Comparison of ENCODE assay signal across 27 cellular contexts in the genomic region with DNA sequence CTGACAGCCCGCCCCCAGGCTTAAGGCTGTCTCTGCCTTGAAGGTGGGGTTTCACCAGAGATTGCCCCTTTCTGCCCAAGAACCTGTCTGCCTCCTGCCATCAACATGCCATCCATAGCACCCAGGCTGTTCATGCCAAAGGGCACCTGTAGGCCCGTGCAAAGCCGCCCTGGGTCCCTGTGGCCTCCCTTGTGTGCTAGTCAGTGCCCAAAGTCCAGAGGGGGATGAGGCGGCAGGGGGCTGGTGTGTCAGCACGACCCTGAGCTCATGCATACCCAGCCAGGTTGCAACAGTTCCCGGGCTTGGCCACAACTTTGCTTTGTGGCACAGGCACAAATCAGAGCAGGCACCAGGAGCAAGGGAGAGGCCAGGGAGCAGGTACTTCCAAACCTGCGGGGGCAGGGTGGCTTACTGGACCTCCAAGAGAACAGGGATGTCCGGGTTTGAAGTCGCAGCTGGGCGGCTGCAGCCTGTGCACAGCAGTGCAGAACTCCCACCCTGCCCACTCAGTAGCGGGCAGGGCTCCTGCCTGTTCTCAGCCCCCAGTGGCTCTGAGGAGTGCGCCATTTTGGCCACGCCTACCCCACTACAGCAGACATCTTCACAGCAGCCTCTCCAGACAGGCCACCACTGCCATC.
"Had no signal": no experiment of that assay in that cellular context is flagged by ENCODE, and none has a peak within 500 bp of the region (broad histone marks: within the 10 kb centered on the region; RNA-seq: fewer than 3 reads in every experiment).

No MANE protein-coding gene starts in this region.

- H3K27me3 ChIP-seq: adrenal gland, ascending aorta, cardiac muscle cell, neural progenitor cell, thyroid gland had no signal

- H3K27ac ChIP-seq: adrenal gland, ascending aorta, cardiac muscle cell, lower lobe of right lung, neural progenitor cell, thyroid gland had no signal

- H3K9me3 Mint-ChIP-seq: brain; neural progenitor cell; stimulated activated naive CD8-positive, alpha-beta T cell treated with anti-CD3 and anti-CD28 coated beads, Interleukin-15, amount 100 ng/mL, for 72 hours had no signal

- H3K4me3 Mint-ChIP-seq: activated CD4-positive, alpha-beta T cell treated with anti-CD3 and anti-CD28 coated beads for 36 hours; activated naive CD4-positive, alpha-beta T cell treated with anti-CD3 and anti-CD28 coated beads for 36 hours; activated naive CD8-positive, alpha-beta T cell treated with anti-CD3 and anti-CD28 coated beads for 36 hours; activated T-helper 1 cell treated with anti-CD3 and anti-CD28 coated beads, Interleukin-12 subunit alpha, Interleukin-12 subunit beta, Interleukin-2, Interleukin-4 antibody, amounts not matched to agents 30 ng/mL and 10 ng/mL and 1 ng/mL, durations not matched to agents 14 hours and 24 hours and 36 hours; brain; effector memory CD8-positive, alpha-beta T cell; natural killer cell; neural progenitor cell; stimulated activated naive CD8-positive, alpha-beta T cell treated with anti-CD3 and anti-CD28 coated beads, Interleukin-15, amount 100 ng/mL, for 72 hours had no signal

- H3K27ac Mint-ChIP-seq: activated CD4-positive, alpha-beta T cell treated with anti-CD3 and anti-CD28 coated beads for 36 hours; activated naive CD4-positive, alpha-beta T cell treated with anti-CD3 and anti-CD28 coated beads for 36 hours; activated naive CD8-positive, alpha-beta T cell treated with anti-CD3 and anti-CD28 coated beads for 36 hours; activated T-helper 1 cell treated with anti-CD3 and anti-CD28 coated beads, Interleukin-12 subunit alpha, Interleukin-12 subunit beta, Interleukin-2, Interleukin-4 antibody, amounts not matched to agents 30 ng/mL and 10 ng/mL and 1 ng/mL, durations not matched to agents 14 hours and 24 hours and 36 hours; brain; effector memory CD8-positive, alpha-beta T cell; natural killer cell; neural progenitor cell; stimulated activated naive CD8-positive, alpha-beta T cell treated with anti-CD3 and anti-CD28 coated beads, Interleukin-15, amount 100 ng/mL, for 72 hours had no signal

- ATAC-seq: activated CD4-positive, alpha-beta T cell treated with anti-CD3 and anti-CD28 coated beads for 36 hours; effector memory CD8-positive, alpha-beta T cell; natural killer cell; right cardiac atrium; stimulated activated naive CD8-positive, alpha-beta T cell treated with anti-CD3 and anti-CD28 coated beads, Interleukin-15, amount 100 ng/mL, for 72 hours had no signal

- H3K4me1 Mint-ChIP-seq: activated CD4-positive, alpha-beta T cell treated with anti-CD3 and anti-CD28 coated beads for 36 hours; activated naive CD8-positive, alpha-beta T cell treated with anti-CD3 and anti-CD28 coated beads for 36 hours; brain; natural killer cell; neural progenitor cell; stimulated activated naive CD8-positive, alpha-beta T cell treated with anti-CD3 and anti-CD28 coated beads, Interleukin-15, amount 100 ng/mL, for 72 hours had no signal

- H3K4me2 ChIP-seq: neural progenitor cell had no signal

- H3K36me3 Mint-ChIP-seq: activated naive CD8-positive, alpha-beta T cell treated with anti-CD3 and anti-CD28 coated beads for 36 hours; brain; neural progenitor cell had no signal

- H3K4me1 ChIP-seq: adrenal gland, ascending aorta, lower lobe of right lung, neural progenitor cell, thyroid gland had no signal

- DNase-seq: activated CD4-positive, alpha-beta T cell treated with anti-CD3 and anti-CD28 coated beads for 36 hours; activated CD4-positive, alpha-beta T cell treated with anti-CD3 and anti-CD28 coated beads, Interleukin-2, amount 50 U/mL, for 4 hours; activated CD4-positive, CD25-positive, alpha-beta regulatory T cell; activated CD8-positive, alpha-beta memory T cell treated with anti-CD3 and anti-CD28 coated beads, Interleukin-2, amount 50 U/mL, for 4 hours; activated effector memory CD4-positive, alpha-beta T cell treated with anti-CD3 and anti-CD28 coated beads, Interleukin-2, amount 50 U/mL, for 16 hours; activated naive CD4-positive, alpha-beta T cell treated with anti-CD3 and anti-CD28 coated beads for 36 hours; activated naive CD8-positive, alpha-beta T cell treated with anti-CD3 and anti-CD28 coated beads for 36 hours; activated T-cell treated with anti-CD3 and anti-CD28 coated beads, Interleukin-2, amount 50 U/mL, for 1 hour; adrenal gland; cortex of kidney; effector memory CD8-positive, alpha-beta T cell; erythroblast; head of caudate nucleus; hippocampal formation; lower lobe of right lung; mesenchymal stem cell; natural killer cell; stimulated activated CD4-positive, alpha-beta T cell treated with anti-CD3 and anti-CD28 coated beads, Interleukin-4, amount 100 ng/mL, for 1 hour; stimulated activated naive CD8-positive, alpha-beta T cell treated with anti-CD3 and anti-CD28 coated beads, Interleukin-15, amount 100 ng/mL, for 72 hours; substantia nigra; thyroid gland had no signal

- H3K9me3 ChIP-seq: adrenal gland, ascending aorta, lower lobe of right lung, thyroid gland had no signal

- H3K36me3 ChIP-seq: adrenal gland, ascending aorta, cardiac muscle cell, lower lobe of right lung, neural progenitor cell, thyroid gland had no signal

- H3K4me3 ChIP-seq: adrenal gland, ascending aorta, cardiac muscle cell, lower lobe of right lung, neural progenitor cell, thyroid gland had no signal

- H2AFZ ChIP-seq: neural progenitor cell had no signal

- H3K27me3 Mint-ChIP-seq: activated CD4-positive, alpha-beta T cell treated with anti-CD3 and anti-CD28 coated beads for 36 hours; activated naive CD8-positive, alpha-beta T cell treated with anti-CD3 and anti-CD28 coated beads for 36 hours; brain; effector memory CD8-positive, alpha-beta T cell; stimulated activated naive CD8-positive, alpha-beta T cell treated with anti-CD3 and anti-CD28 coated beads, Interleukin-15, amount 100 ng/mL, for 72 hours had no signal

- H3K9ac ChIP-seq: neural progenitor cell had no signal
